In genomic region chr14:60311417-60311816, GRCh38 we compare ENCODE assay signal across 16 cellular contexts.
A peak's percentile ranks its signal among the peaks of the same experiment; 100 is the strongest.
DNase-seq lines count a peak whose midpoint lies in the region; ATAC-seq and TF ChIP-seq lines count a peak whose summit lies in the region.
"Had no signal": no experiment of that assay in that cellular context is flagged by ENCODE, and none has a peak within 500 bp of the region (broad histone marks: within the 10 kb centered on the region; RNA-seq: fewer than 3 reads in every experiment).

No MANE protein-coding gene starts in this region.

- TF ChIP-seq CTCF in AG09319 (IDR thresholded peaks at IDR 0.05; ENCODE audit: low read depth, low read length): no peak
- no peak for TF ChIP-seq CTCF in fibroblast of pulmonary artery (IDR thresholded peaks at IDR 0.05; ENCODE audit: low read length, missing control alignments)
- no peak for TF ChIP-seq CTCF in stomach (IDR thresholded peaks at IDR 0.05)

- no peaks in the 10 kb centered on the region for H3K9me3 Mint-ChIP-seq in effector memory CD8-positive, alpha-beta T cell
- H3K9me3 Mint-ChIP-seq: activated CD4-positive, alpha-beta memory T cell treated with anti-CD3 and anti-CD28 coated beads, Interleukin-2, amount 10 ng/mL, durations not matched to agents 7 days and 5 days had no signal

- DNase-seq in AG09319 (ENCODE audit: extremely low read depth, low read depth): peak; percentile 28
- peak; percentile 40 for DNase-seq in HT1080 (ENCODE audit: low read depth)
- no peak for DNase-seq in T-helper 17 cell
- DNase-seq in fibroblast of pulmonary artery (ENCODE audit: low read depth): peak; percentile 52
- DNase-seq in effector memory CD8-positive, alpha-beta T cell: no peak
- DNase-seq in cerebellar nuclear complex (lab: John Stamatoyannopoulos, UW): no peak
- no peak for DNase-seq in stomach
- DNase-seq in activated T-cell treated with anti-CD3 and anti-CD28 coated beads for 4 hours: no peak
- DNase-seq: activated CD4-positive, alpha-beta memory T cell treated with anti-CD3 and anti-CD28 coated beads, Interleukin-2, amount 10 ng/mL, durations not matched to agents 7 days and 5 days; activated gamma-delta T cell; caudate nucleus; naive thymus-derived CD8-positive, alpha-beta T cell; NCI-H2107; stimulated activated CD4-positive, alpha-beta T cell treated with anti-CD3 and anti-CD28 coated beads, Interleukin-4, amount 100 ng/mL, for 4 hours; stimulated activated naive CD4-positive, alpha-beta T cell had no signal

- ATAC-seq in T-helper 17 cell: peak; percentile 23
- ATAC-seq in effector memory CD8-positive, alpha-beta T cell (replicated peaks): no peak
- ATAC-seq: naive thymus-derived CD8-positive, alpha-beta T cell had no signal

- no peak for TF ChIP-seq POLR2A in stomach (IDR thresholded peaks at IDR 0.05)

- H3K4me3 ChIP-seq in fibroblast of pulmonary artery (replicated peaks; ENCODE audit: low read depth, low read length): no peak overlapping the region
- H3K4me3 ChIP-seq in stomach: no peak overlapping the region
- H3K4me3 ChIP-seq: esophagus muscularis mucosa had no signal

- intact Hi-C loops in stomach (cut with DNase I; ENCODE audit: low total_unique reads): no loop called here

- no peak overlapping the region for H3K27ac Mint-ChIP-seq in T-helper 17 cell
- H3K27ac Mint-ChIP-seq in effector memory CD8-positive, alpha-beta T cell: no peak overlapping the region
- H3K27ac Mint-ChIP-seq: activated CD4-positive, alpha-beta memory T cell treated with anti-CD3 and anti-CD28 coated beads, Interleukin-2, amount 10 ng/mL, durations not matched to agents 7 days and 5 days had no signal

- no peaks in the 10 kb centered on the region for H3K4me1 Mint-ChIP-seq in T-helper 17 cell
- H3K4me1 Mint-ChIP-seq in effector memory CD8-positive, alpha-beta T cell (ENCODE audit: low read depth in 2 of 2): no peaks in the 10 kb centered on the region
- H3K4me1 Mint-ChIP-seq: activated CD4-positive, alpha-beta memory T cell treated with anti-CD3 and anti-CD28 coated beads, Interleukin-2, amount 10 ng/mL, durations not matched to agents 7 days and 5 days; naive thymus-derived CD8-positive, alpha-beta T cell had no signal

- 16 to 26% (median 18%) methylated on average over 4 of the region's 4 CpGs for WGBS in stomach, 5 donors

- peaks cover 17% of the 10 kb centered on the region for H3K27me3 Mint-ChIP-seq in T-helper 17 cell
- peaks cover 16 to 39% of the 10 kb centered on the region in 2 donors for H3K27me3 Mint-ChIP-seq in effector memory CD8-positive, alpha-beta T cell

- peaks cover 2% of the 10 kb centered on the region for H3K36me3 Mint-ChIP-seq in T-helper 17 cell (ENCODE audit: low read depth)
- no peaks in the 10 kb centered on the region for H3K36me3 Mint-ChIP-seq in effector memory CD8-positive, alpha-beta T cell (ENCODE audit: insufficient read depth)

- TF ChIP-seq EP300 in stomach (IDR thresholded peaks at IDR 0.05): no peak

- H3K4me1 ChIP-seq in stomach: no peaks in the 10 kb centered on the region
- H3K4me1 ChIP-seq: esophagus muscularis mucosa had no signal

- H3K27ac ChIP-seq in stomach: no peak overlapping the region
- H3K27ac ChIP-seq: esophagus muscularis mucosa had no signal

- H3K4me3 Mint-ChIP-seq in T-helper 17 cell: no peak overlapping the region
- no peak overlapping the region for H3K4me3 Mint-ChIP-seq in effector memory CD8-positive, alpha-beta T cell
- H3K4me3 Mint-ChIP-seq: activated CD4-positive, alpha-beta memory T cell treated with anti-CD3 and anti-CD28 coated beads, Interleukin-2, amount 10 ng/mL, durations not matched to agents 7 days and 5 days; naive thymus-derived CD8-positive, alpha-beta T cell had no signal

- H3K27me3 ChIP-seq in stomach: peaks cover 0 to 13% (median 0%) of the 10 kb centered on the region in 3 donors

- H3K36me3 ChIP-seq in stomach: no peaks in the 10 kb centered on the region
- H3K36me3 ChIP-seq: esophagus muscularis mucosa had no signal

- H3K9me3 ChIP-seq in T-helper 17 cell (ENCODE audit: control insufficient read depth, low read length, poor library complexity, severe bottlenecking) (no peaks in the 10 kb centered on the region), stomach (no peaks in the 10 kb centered on the region)
- H3K9me3 ChIP-seq: esophagus muscularis mucosa had no signal

Comparison
In these comparisons a context has a peak if more than half of its experiments do, and no peak if none do; other contexts are left out.
1. DNase-seq: peak in AG09319 (single experiment), HT1080 (single experiment) and fibroblast of pulmonary artery (single experiment); none in T-helper 17 cell (0 of 3), effector memory CD8-positive, alpha-beta T cell (0 of 3), cerebellar nuclear complex (0 of 2), stomach (single experiment) and activated T-cell treated with anti-CD3 and anti-CD28 coated beads for 4 hours (single experiment).